Comparison of ENCODE assay signal across 32 cellular contexts in genomic region chr7:54956865-54957264, GRCh38.
"Had no signal": no experiment of that assay in that cellular context is flagged by ENCODE, and none has a peak within 500 bp of the region (broad histone marks: within the 10 kb centered on the region; RNA-seq: fewer than 3 reads in every experiment).

No MANE protein-coding gene starts in this region.

- H3K4me2 ChIP-seq: KMS-11 had no signal

- H3K9ac ChIP-seq: KMS-11 had no signal

- H3K4me3 ChIP-seq: MG63 had no signal

- H3K9me3 ChIP-seq: MG63 had no signal

- H3K27ac ChIP-seq: KMS-11 had no signal

- DNase-seq: Karpas-422, Kasumi-1, MG63, MM.1S, MV-4-11, NCI-H1048, NCI-H1092, NCI-H1092 treated with DMSO at 0.1 percent for 48 hours, NCI-H1105, NCI-H1105 treated with DMSO at 0.1 percent for 48 hours, NCI-H1417 treated with DMSO at 0.1 percent for 48 hours, NCI-H1436 treated with DMSO at 0.1 percent for 48 hours, NCI-H146, NCI-H1694, NCI-H1694 treated with DMSO at 0.1 percent for 48 hours, NCI-H187 treated with DMSO at 0.1 percent for 48 hours, NCI-H1930, NCI-H2029, NCI-H2029 treated with DMSO at 0.1 percent for 48 hours, NCI-H2081, NCI-H2081 treated with DMSO at 0.1 percent for 48 hours, NCI-H2107, NCI-H2171, NCI-H2171 treated with DMSO at 0.1 percent for 48 hours, NCI-H2227 treated with DMSO at 0.1 percent for 48 hours, NCI-H226, NCI-H345, NCI-H446, NCI-H446 treated with DMSO at 0.1 percent for 48 hours, NCI-H510A, NCI-H510A treated with DMSO at 0.1 percent for 48 hours had no signal

- H3K27me3 ChIP-seq: MG63 had no signal

- H3K36me3 ChIP-seq: MG63 had no signal
